14 cellular contexts compared by ENCODE assay signal in the genomic region with DNA sequence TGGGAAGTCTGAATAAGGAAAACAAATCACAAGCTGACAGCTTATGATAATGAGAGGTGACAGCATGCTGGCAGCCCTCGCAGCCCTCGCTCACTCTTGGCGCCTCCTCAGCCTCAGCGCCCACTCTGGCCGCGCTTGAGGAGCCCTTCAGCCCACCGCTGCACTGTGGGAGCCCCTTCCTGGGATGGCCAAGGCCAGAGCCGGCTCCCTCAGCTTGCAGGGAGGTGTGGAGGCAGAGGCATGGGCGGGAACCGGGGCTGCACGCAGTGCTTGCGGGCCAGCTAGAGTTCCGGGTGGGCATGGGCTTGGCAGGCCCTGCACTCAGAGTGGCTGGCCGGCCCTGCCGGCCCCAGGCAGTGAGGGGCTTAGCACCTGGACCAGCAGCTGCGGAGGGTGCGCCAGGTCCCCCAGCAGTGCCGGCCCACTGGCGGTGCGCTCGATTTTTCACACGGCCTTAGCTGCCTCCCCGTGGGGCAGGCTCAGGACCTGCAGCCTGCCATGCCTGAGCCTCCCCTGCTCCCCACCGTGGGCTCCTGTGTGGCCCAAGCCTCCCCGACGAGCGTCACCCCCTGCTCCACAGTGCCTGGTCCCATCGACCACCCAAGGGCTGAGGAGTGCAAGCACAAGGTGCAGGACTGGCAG. TPM values are rescaled to one million over a fixed set of nuclear protein-coding genes. Genes with fewer than 3 reads are reported as not detected.
"Had no signal": no experiment of that assay in that cellular context is flagged by ENCODE, and none has a peak within 500 bp of the region (broad histone marks: within the 10 kb centered on the region; RNA-seq: fewer than 3 reads in every experiment).

No MANE protein-coding gene starts in this region.

RNA-seq across cellular contexts. Expression of gene USP26, which starts 52.6 kb away (rescaled TPM):
- total RNA-seq: stomach, subcutaneous adipose tissue, suprapubic skin, temporal lobe, thoracic aorta, thyroid gland, tibial nerve, transverse colon, upper lobe of left lung, upper lobe of right lung, ureter, urinary bladder, uterus, vagina had no signal
- polyA plus RNA-seq: stomach, urinary bladder had no signal
